Comparison of ENCODE assay signal across 29 cellular contexts in the genomic region with DNA sequence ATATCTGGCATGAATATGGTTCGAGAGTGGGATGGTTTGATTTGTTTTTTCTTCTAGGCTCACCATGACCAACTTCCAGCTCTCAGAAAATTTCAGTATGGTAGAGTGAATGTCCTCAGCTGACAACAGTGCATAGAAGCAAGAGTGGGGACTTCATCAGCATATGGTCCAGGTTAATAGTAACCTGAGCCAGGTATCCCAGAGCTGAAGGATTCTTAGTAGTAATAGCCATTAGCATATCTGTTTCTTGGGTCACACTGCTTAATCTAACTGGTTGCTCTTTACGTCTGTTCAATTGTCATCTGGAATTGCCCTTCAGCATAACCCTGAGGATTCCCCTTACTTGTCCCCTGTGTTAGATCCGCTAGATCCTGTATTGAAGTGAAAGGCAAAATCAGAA.
"Had no signal": no experiment of that assay in that cellular context is flagged by ENCODE, and none has a peak within 500 bp of the region (broad histone marks: within the 10 kb centered on the region; RNA-seq: fewer than 3 reads in every experiment).

No MANE protein-coding gene starts in this region.

- ATAC-seq: natural killer cell treated with Interleukin-12 subunit alpha and Interleukin-12 subunit beta and Interleukin-15 and Interleukin-18, amount 100 ng/mL, for 72 hours; psoas muscle; right cardiac atrium; right lobe of liver; stimulated activated effector memory CD8-positive, alpha-beta T cell treated with anti-CD3 and anti-CD28 coated beads, Interleukin-12 subunit alpha, Interleukin-12 subunit beta, amount 100 ng/mL, for 72 hours; stimulated activated naive B cell treated with anti-CD40 and anti-IgM and Interleukin-4, amounts not matched to agents 10 μg/mL and 1 μg/mL and 100 μg/mL, for 72 hours had no signal

- H3K4me3 Mint-ChIP-seq: natural killer cell treated with Interleukin-12 subunit alpha and Interleukin-12 subunit beta and Interleukin-15 and Interleukin-18, amount 100 ng/mL, for 72 hours; nephron progenitor cell; neural crest cell; stimulated activated effector memory CD8-positive, alpha-beta T cell treated with anti-CD3 and anti-CD28 coated beads, Interleukin-12 subunit alpha, Interleukin-12 subunit beta, amount 100 ng/mL, for 72 hours; stimulated activated naive B cell treated with anti-CD40 and anti-IgM and Interleukin-4, amounts not matched to agents 10 μg/mL and 1 μg/mL and 100 μg/mL, for 72 hours; stimulated activated naive CD8-positive, alpha-beta T cell treated with anti-CD3 and anti-CD28 coated beads, Interleukin-15, Interleukin-2, amounts not matched to agents 100 ng/mL and 50 ng/mL, for 24 hours had no signal

- H3K36me3 ChIP-seq: neutrophil, ovary, right lobe of liver, sigmoid colon, stomach, thoracic aorta, thyroid gland, tibial nerve, upper lobe of left lung, vagina had no signal

- H3K4me1 Mint-ChIP-seq: neural crest cell; stimulated activated effector memory CD8-positive, alpha-beta T cell treated with anti-CD3 and anti-CD28 coated beads, Interleukin-12 subunit alpha, Interleukin-12 subunit beta, amount 100 ng/mL, for 72 hours; stimulated activated naive B cell treated with anti-CD40 and anti-IgM and Interleukin-4, amounts not matched to agents 10 μg/mL and 1 μg/mL and 100 μg/mL, for 72 hours had no signal

- H3K9me3 ChIP-seq: neutrophil, ovary, psoas muscle, right lobe of liver, sigmoid colon, stomach, thoracic aorta, thyroid gland, tibial nerve, upper lobe of left lung, vagina had no signal

- H3K27me3 ChIP-seq: neutrophil, ovary, right lobe of liver, sigmoid colon, stomach, thyroid gland, tibial nerve, upper lobe of left lung, vagina had no signal

- DNase-seq: nephron progenitor cell; nucleus accumbens; ovary; posterior cingulate gyrus; psoas muscle; right cardiac atrium; right lobe of liver; sigmoid colon; small intestine; stimulated activated CD4-positive, alpha-beta T cell treated with anti-CD3 and anti-CD28 coated beads, Interleukin-15, amount 100 ng/mL, for 24 hours; stimulated activated CD4-positive, alpha-beta T cell treated with anti-CD3 and anti-CD28 coated beads, Interleukin-2, amount 100 ng/mL, for 24 hours; stimulated activated CD4-positive, alpha-beta T cell treated with anti-CD3 and anti-CD28 coated beads, Interleukin-2, amount 100 ng/mL, for 48 hours; stimulated activated CD4-positive, alpha-beta T cell treated with anti-CD3 and anti-CD28 coated beads, Interleukin-4, amount 100 ng/mL, for 24 hours; stimulated activated naive B cell treated with anti-CD40 and anti-IgM and Interleukin-4, amounts not matched to agents 10 μg/mL and 1 μg/mL and 100 μg/mL, for 72 hours; stimulated activated naive CD4-positive, alpha-beta T cell treated with Interleukin-2 at 50 U/mL for 16 hours; stomach; thyroid gland; trophoblast cell; upper lobe of left lung had no signal

- H3K9me3 Mint-ChIP-seq: natural killer cell treated with Interleukin-12 subunit alpha and Interleukin-12 subunit beta and Interleukin-15 and Interleukin-18, amount 100 ng/mL, for 72 hours; nephron progenitor cell; stimulated activated effector memory CD8-positive, alpha-beta T cell treated with anti-CD3 and anti-CD28 coated beads, Interleukin-12 subunit alpha, Interleukin-12 subunit beta, amount 100 ng/mL, for 72 hours; stimulated activated naive B cell treated with anti-CD40 and anti-IgM and Interleukin-4, amounts not matched to agents 10 μg/mL and 1 μg/mL and 100 μg/mL, for 72 hours; stimulated activated naive CD8-positive, alpha-beta T cell treated with anti-CD3 and anti-CD28 coated beads, Interleukin-15, Interleukin-2, amounts not matched to agents 100 ng/mL and 50 ng/mL, for 24 hours had no signal

- H3K27ac Mint-ChIP-seq: natural killer cell treated with Interleukin-12 subunit alpha and Interleukin-12 subunit beta and Interleukin-15 and Interleukin-18, amount 100 ng/mL, for 72 hours; nephron progenitor cell; progenitor cell of endocrine pancreas; stimulated activated effector memory CD8-positive, alpha-beta T cell treated with anti-CD3 and anti-CD28 coated beads, Interleukin-12 subunit alpha, Interleukin-12 subunit beta, amount 100 ng/mL, for 72 hours; stimulated activated naive B cell treated with anti-CD40 and anti-IgM and Interleukin-4, amounts not matched to agents 10 μg/mL and 1 μg/mL and 100 μg/mL, for 72 hours; stimulated activated naive CD8-positive, alpha-beta T cell treated with anti-CD3 and anti-CD28 coated beads, Interleukin-15, Interleukin-2, amounts not matched to agents 100 ng/mL and 50 ng/mL, for 24 hours had no signal

- H3K27me3 Mint-ChIP-seq: natural killer cell treated with Interleukin-12 subunit alpha and Interleukin-12 subunit beta and Interleukin-15 and Interleukin-18, amount 100 ng/mL, for 72 hours; progenitor cell of endocrine pancreas had no signal

- H3K9ac ChIP-seq: parathyroid adenoma had no signal

- H3K27ac ChIP-seq: neutrophil, ovary, parathyroid adenoma, psoas muscle, right lobe of liver, sigmoid colon, stomach, thoracic aorta, thyroid gland, tibial nerve, upper lobe of left lung, vagina had no signal

- H3K4me3 ChIP-seq: ovary, psoas muscle, right lobe of liver, sigmoid colon, stomach, thoracic aorta, thyroid gland, tibial nerve, upper lobe of left lung, vagina had no signal

- H3K4me1 ChIP-seq: parathyroid adenoma, psoas muscle, right lobe of liver, sigmoid colon, stomach, thyroid gland, tibial nerve, upper lobe of left lung, vagina had no signal

- H3K36me3 Mint-ChIP-seq: natural killer cell treated with Interleukin-12 subunit alpha and Interleukin-12 subunit beta and Interleukin-15 and Interleukin-18, amount 100 ng/mL, for 72 hours; stimulated activated effector memory CD8-positive, alpha-beta T cell treated with anti-CD3 and anti-CD28 coated beads, Interleukin-12 subunit alpha, Interleukin-12 subunit beta, amount 100 ng/mL, for 72 hours; stimulated activated naive B cell treated with anti-CD40 and anti-IgM and Interleukin-4, amounts not matched to agents 10 μg/mL and 1 μg/mL and 100 μg/mL, for 72 hours had no signal

- H2AFZ ChIP-seq: parathyroid adenoma had no signal
